In the genomic region with DNA sequence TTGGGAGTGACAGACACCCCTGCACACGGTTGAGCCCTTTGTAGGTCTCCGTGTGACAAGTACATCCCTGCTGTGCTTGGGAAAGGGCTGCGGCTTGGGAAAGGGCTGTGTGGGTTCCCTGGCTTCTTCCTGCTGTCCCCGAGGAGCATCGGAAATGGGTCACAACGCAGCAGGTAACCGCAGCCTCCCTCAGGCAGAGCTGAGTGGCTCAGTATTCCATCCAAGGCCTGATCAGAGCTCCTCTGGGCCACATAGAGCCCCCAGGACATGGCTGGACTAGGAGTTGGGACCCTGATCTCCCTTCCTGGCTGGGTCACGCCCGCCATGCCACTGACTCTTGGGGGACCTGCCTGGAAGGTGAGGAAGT, we compare ENCODE assay signal across 20 cellular contexts. TPM values are rescaled to one million over a fixed set of nuclear protein-coding genes. Genes with fewer than 3 reads are reported as not detected.
DNase-seq lines count a peak whose midpoint lies in the region; ATAC-seq and TF ChIP-seq lines count a peak whose summit lies in the region.
"Had no signal": no experiment of that assay in that cellular context is flagged by ENCODE, and none has a peak within 500 bp of the region (broad histone marks: within the 10 kb centered on the region; RNA-seq: fewer than 3 reads in every experiment).

No MANE protein-coding gene starts in this region.

- intact Hi-C loops in mammary epithelial cell (cut with micrococcal nuclease), result no loop called here

- ATAC-seq in HG02763 (IDR thresholded peaks at IDR 0.05; ENCODE audit: unreplicated experiment) (no peak), GM19351 (IDR thresholded peaks at IDR 0.05; ENCODE audit: unreplicated experiment) (no peak)
- ATAC-seq: activated CD8-positive, alpha-beta T cell treated with anti-CD3 and anti-CD28 coated beads, Interleukin-2, amount 10 ng/mL, durations not matched to agents 7 days and 5 days; natural killer cell treated with Interleukin-12 subunit alpha and Interleukin-12 subunit beta and Interleukin-15 and Interleukin-18, amount 100 ng/mL, for 72 hours; WTC11 had no signal

- CTCF ChIA-PET in mammary epithelial cell (lab: Charles Lee; ENCODE audit: low non-redundant PET), result no interaction called here

- in situ Hi-C loops in mammary epithelial cell (cut with MboI; ENCODE audit: low sequenced_read_pairs in 2 of 2), result no loop called here

- H3K4me1 ChIP-seq in NT2/D1 (ENCODE audit: insufficient read depth, insufficient read length) (peaks cover 14% of the 10 kb centered on the region), mammary epithelial cell (ENCODE audit: insufficient read depth, low read length) (peaks cover 28% of the 10 kb centered on the region), osteoblast (ENCODE audit: insufficient read depth, low read length) (no peaks in the 10 kb centered on the region), suprapubic skin (peaks cover 65% of the 10 kb centered on the region)
- H3K4me1 ChIP-seq: SJCRH30 had no signal

- TF ChIP-seq CTCF in mammary epithelial cell (conservative IDR thresholded peaks at IDR 0.05 in 1 of 2, IDR thresholded peaks at IDR 0.05 in 1 of 2; ENCODE audit: extremely low read depth in 1 of 2, insufficient read depth in 1 of 2, low read depth in 1 of 2, low read length in 2 of 2), result no peak
- TF ChIP-seq CTCF in osteoblast (IDR thresholded peaks at IDR 0.05; ENCODE audit: extremely low read depth, low read depth, low read length), result no peak
- no peak for TF ChIP-seq CTCF in suprapubic skin (IDR thresholded peaks at IDR 0.05)

- H3K4me3 ChIP-seq in NT2/D1 (ENCODE audit: insufficient read length, low read depth) (no peak overlapping the region), mammary epithelial cell (replicated peaks in 1 of 3; ENCODE audit: insufficient read depth in 1 of 3, low read depth in 2 of 3, low read length in 3 of 3) (no peak overlapping the region), osteoblast (ENCODE audit: insufficient read depth, low read length) (no peak overlapping the region), suprapubic skin (no peak overlapping the region)
- H3K4me3 ChIP-seq: cardiac muscle cell, heart right ventricle, SJCRH30 had no signal

- H3K36me3 ChIP-seq in NT2/D1 (ENCODE audit: insufficient read depth, insufficient read length, low read length) (peaks cover 37% of the 10 kb centered on the region), mammary epithelial cell (ENCODE audit: insufficient read depth, low read length) (peaks cover 3% of the 10 kb centered on the region), osteoblast (ENCODE audit: insufficient read depth, low read length) (no peaks in the 10 kb centered on the region), suprapubic skin (peaks cover 13% of the 10 kb centered on the region)
- H3K36me3 ChIP-seq: cardiac muscle cell had no signal

- 100% methylated on average over 2 of the region's 9 CpGs for WGBS in mammary epithelial cell (ENCODE audit: low coverage, missing lambda C conversion rate)
- 58% methylated on average over 8 of the region's 9 CpGs for WGBS in suprapubic skin

- H3K27me3 ChIP-seq in NT2/D1 (ENCODE audit: insufficient read depth, insufficient read length) (no peaks in the 10 kb centered on the region), mammary epithelial cell (ENCODE audit: insufficient read depth, low read length) (no peaks in the 10 kb centered on the region), osteoblast (ENCODE audit: insufficient read depth, low read length) (no peaks in the 10 kb centered on the region), suprapubic skin (no peaks in the 10 kb centered on the region)
- H3K27me3 ChIP-seq: cardiac muscle cell, heart right ventricle, SJCRH30 had no signal

- no peak for TF ChIP-seq EP300 in suprapubic skin (IDR thresholded peaks at IDR 0.05)

- no TSS peak for BruUV-seq in mammary epithelial cell (replicated peaks; lab: Mats Ljungman, UMichigan)

- no peak overlapping the region for H2AFZ ChIP-seq in mammary epithelial cell (ENCODE audit: low read depth, low read length)
- H2AFZ ChIP-seq in osteoblast (ENCODE audit: low read length), result no peak overlapping the region

- peak overlapping the region; percentile 1 for H3K4me2 ChIP-seq in mammary epithelial cell (ENCODE audit: insufficient read depth, low read depth, low read length)
- no peak overlapping the region for H3K4me2 ChIP-seq in osteoblast (ENCODE audit: insufficient read depth, low read length)

- DNase-seq in NT2/D1 (ENCODE audit: low read depth, low spot score) (no peak), mammary epithelial cell (no peak), osteoblast (ENCODE audit: insufficient read length, low spot score, missing footprints) (peak; percentile 35), suprapubic skin (ENCODE audit: low spot score in 2 of 2) (no peak), NOMO-1 treated with dmso at 0.1 percent for 144 hours (lab: John Stamatoyannopoulos, UW; ENCODE audit: unreplicated experiment) (no peak)
- DNase-seq: activated CD8-positive, alpha-beta T cell treated with anti-CD3 and anti-CD28 coated beads, Interleukin-2, amount 10 ng/mL, durations not matched to agents 7 days and 5 days; activated T-cell treated with anti-CD3 and anti-CD28 coated beads, Interleukin-2, amount 50 U/mL, for 48 hours; Calu3; effector memory CD4-positive, alpha-beta T cell; mesenchymal stem cell; NCI-H1048; NCI-H526 had no signal

- H4K20me1 ChIP-seq in mammary epithelial cell (ENCODE audit: insufficient read depth, low read length) (no peaks in the 10 kb centered on the region), osteoblast (ENCODE audit: insufficient read depth, low read length) (peaks cover 5% of the 10 kb centered on the region)

- peaks cover 68% of the 10 kb centered on the region for H3K79me2 ChIP-seq in mammary epithelial cell (ENCODE audit: insufficient read depth, low read length)
- peaks cover 19% of the 10 kb centered on the region for H3K79me2 ChIP-seq in osteoblast (ENCODE audit: insufficient read depth, low read length)

- no peaks in the 10 kb centered on the region for H3K9me3 ChIP-seq in NT2/D1 (ENCODE audit: insufficient read depth, low read length)
- H3K9me3 ChIP-seq in mammary epithelial cell (replicated peaks; ENCODE audit: insufficient read depth, low read length), result no peaks in the 10 kb centered on the region
- H3K9me3 ChIP-seq in osteoblast (ENCODE audit: low read depth, low read length), result no peaks in the 10 kb centered on the region
- H3K9me3 ChIP-seq in suprapubic skin, result no peaks in the 10 kb centered on the region
- H3K9me3 ChIP-seq: heart right ventricle, SJCRH30 had no signal

- TF ChIP-seq POLR2A in suprapubic skin (IDR thresholded peaks at IDR 0.05), result no peak

- H3K9ac ChIP-seq in NT2/D1 (ENCODE audit: insufficient read length, low read depth) (peak overlapping the region; percentile 44), mammary epithelial cell (ENCODE audit: insufficient read depth, low read length) (no peak overlapping the region)

- dilution Hi-C loops in mammary epithelial cell (cut with HindIII; ENCODE audit: low sequenced_read_pairs), result no loop called here

- H3K27ac ChIP-seq in mammary epithelial cell (ENCODE audit: insufficient read depth, low read depth, low read length), result no peak overlapping the region
- no peak overlapping the region for H3K27ac ChIP-seq in osteoblast (ENCODE audit: low read depth, low read length)
- H3K27ac ChIP-seq in suprapubic skin, result peak overlapping the region; percentile 73
- H3K27ac ChIP-seq: cardiac muscle cell, SJCRH30 had no signal

RNA-seq across cellular contexts. Expression of a gene that starts 16.3 kb away (rescaled TPM):
- total RNA-seq in mammary epithelial cell, result 100 to 1,000 TPM in 1 of 2 donors, 10 to 100 TPM in 1; 68.0 to 168 TPM
- 245 TPM for polyA plus RNA-seq in mammary epithelial cell
- polyA minus RNA-seq in mammary epithelial cell, result 522 TPM
- total RNA-seq in osteoblast, result 40.1 and 41.6 TPM in 2 replicates
- total RNA-seq in suprapubic skin, result 100 to 1,000 TPM; 111 to 176 (median 150) TPM

RNA-seq across cellular contexts. Expression of a gene that starts 26.2 kb away (rescaled TPM):
- total RNA-seq in mammary epithelial cell (100 to 1,000 TPM; 142 to 177 TPM), osteoblast (219 and 227 TPM in 2 replicates), suprapubic skin (100 to 1,000 TPM; 196 to 394 (median 340) TPM)
- 246 TPM for polyA plus RNA-seq in mammary epithelial cell
- 15.7 TPM for polyA minus RNA-seq in mammary epithelial cell

RNA-seq across cellular contexts. Expression of a gene that starts 27.5 kb away (rescaled TPM):
- total RNA-seq in mammary epithelial cell (100 to 1,000 TPM; 133 to 182 TPM), osteoblast (65.1 and 70.9 TPM in 2 replicates), suprapubic skin (100 to 1,000 TPM in 3 of 4 donors, 10 to 100 TPM in 1; 54.5 to 197 (median 145) TPM)
- 176 TPM for polyA plus RNA-seq in mammary epithelial cell
- polyA minus RNA-seq in mammary epithelial cell, result 261 TPM

RNA-seq across cellular contexts. Expression of a gene that starts 37.2 kb away (rescaled TPM):
- not detected for total RNA-seq in mammary epithelial cell
- polyA plus RNA-seq in mammary epithelial cell, result 0.08 TPM
- not detected for polyA minus RNA-seq in mammary epithelial cell
- total RNA-seq in osteoblast, result under 0.01 TPM in 1 of 2 replicates, not detected in the other
- total RNA-seq in suprapubic skin, result not detected
- total RNA-seq: activated CD8-positive, alpha-beta T cell treated with anti-CD3 and anti-CD28 coated beads, Interleukin-2, amount 10 ng/mL, durations not matched to agents 7 days and 5 days; Calu3; cardiac muscle cell; T-helper 2 cell treated with Interferon-gamma antibody and Interleukin-4, amounts not matched to agents 100 ng/mL and 5 ng/mL, for 36 hours; WTC11 had no signal
- polyA plus RNA-seq: cardiac muscle cell, heart right ventricle had no signal

RNA-seq across cellular contexts. Expression of a gene that starts 49.8 kb away (rescaled TPM):
- 100 to 1,000 TPM; 186 to 190 TPM for total RNA-seq in mammary epithelial cell
- 157 TPM for polyA plus RNA-seq in mammary epithelial cell
- 60.3 TPM for polyA minus RNA-seq in mammary epithelial cell
- 114 and 115 TPM in 2 replicates for total RNA-seq in osteoblast
- total RNA-seq in suprapubic skin, result 100 to 1,000 TPM in 3 of 4 donors, 10 to 100 TPM in 1; 85.8 to 111 (median 105) TPM
